ENCODE assay signal across 32 cellular contexts in the genomic region with DNA sequence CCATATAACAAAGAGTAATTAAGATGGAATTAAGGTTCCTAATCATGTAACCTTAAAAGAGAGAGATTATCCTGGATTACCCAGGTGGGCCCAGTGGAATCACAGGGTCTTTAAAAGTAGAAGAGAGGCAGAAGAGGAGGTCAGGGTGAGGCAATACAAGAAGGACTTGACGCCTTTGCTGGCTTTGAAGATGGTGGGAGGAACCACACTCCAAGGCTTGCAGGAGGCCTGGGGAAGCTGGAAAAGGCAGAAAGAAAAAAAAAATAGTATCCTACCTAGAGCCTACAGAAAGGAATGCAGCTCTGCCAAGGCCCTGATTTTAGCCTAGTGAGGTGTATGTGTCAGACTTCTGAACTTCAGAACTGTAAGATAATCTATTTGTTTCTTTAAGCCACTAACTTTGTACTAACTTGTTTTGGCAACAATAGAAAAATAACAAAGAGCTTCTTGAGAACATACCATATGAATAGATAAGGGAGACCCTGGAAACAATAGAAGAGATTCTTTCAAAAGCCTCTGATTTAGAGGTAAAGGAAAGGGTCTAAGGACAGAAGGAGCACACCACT.
"Had no signal": no experiment of that assay in that cellular context is flagged by ENCODE, and none has a peak within 500 bp of the region (broad histone marks: within the 10 kb centered on the region; RNA-seq: fewer than 3 reads in every experiment).

No MANE protein-coding gene starts in this region.

- H3K4me3 Mint-ChIP-seq: activated CD4-positive, alpha-beta memory T cell treated with anti-CD3 and anti-CD28 coated beads for 36 hours; activated CD4-positive, alpha-beta T cell treated with anti-CD3 and anti-CD28 coated beads, Interleukin-2, amount 10 ng/mL, durations not matched to agents 24 days and 14 days; activated naive CD4-positive, alpha-beta T cell treated with anti-CD3 and anti-CD28 coated beads, Interleukin-2, amount 10 ng/mL, durations not matched to agents 7 days and 5 days; activated naive CD8-positive, alpha-beta T cell treated with anti-CD3 and anti-CD28 coated beads, Interleukin-2, amount 10 ng/mL, durations not matched to agents 7 days and 5 days; activated T-helper 1 cell treated with anti-CD3 and anti-CD28 coated beads, Interleukin-12 subunit alpha, Interleukin-12 subunit beta, Interleukin-2, Interleukin-4 antibody, amounts not matched to agents 30 ng/mL and 10 ng/mL and 1 ng/mL, durations not matched to agents 14 hours and 24 hours and 36 hours; stimulated activated memory B cell treated with anti-CD40 and anti-IgM and Interleukin-4, amounts not matched to agents 10 μg/mL and 1 μg/mL and 100 μg/mL, for 72 hours; stimulated activated naive CD8-positive, alpha-beta T cell treated with anti-CD3 and anti-CD28 coated beads, Interleukin-15, amount 100 ng/mL, for 72 hours; T-helper 2 cell treated with Interferon-gamma antibody and Interleukin-4, amounts not matched to agents 5 μg/mL and 100 μg/mL, for 36 hours had no signal

- DNase-seq: activated CD4-positive, alpha-beta memory T cell treated with anti-CD3 and anti-CD28 coated beads for 36 hours; activated CD4-positive, alpha-beta T cell treated with anti-CD3 and anti-CD28 coated beads, Interleukin-2, amount 10 ng/mL, durations not matched to agents 24 days and 14 days; activated CD4-positive, CD25-positive, alpha-beta regulatory T cell treated with anti-CD3 and anti-CD28 coated beads, Interleukin-2, amount 50 U/mL, for 72 hours; activated CD8-positive, alpha-beta memory T cell treated with anti-CD3 and anti-CD28 coated beads, Interleukin-2, amount 50 U/mL, for 4 hours; activated gamma-delta T cell; activated naive CD4-positive, alpha-beta T cell treated with anti-CD3 and anti-CD28 coated beads, Interleukin-2, amount 10 ng/mL, durations not matched to agents 7 days and 5 days; activated naive CD8-positive, alpha-beta T cell treated with anti-CD3 and anti-CD28 coated beads, Interleukin-2, amount 10 ng/mL, durations not matched to agents 7 days and 5 days; activated T-cell treated with anti-CD3 and anti-CD28 coated beads, Interleukin-2, amount 50 U/mL, for 1 hour; brain microvascular endothelial cell; dermis blood vessel endothelial cell; effector CD4-positive, alpha-beta T cell; erythroblast; foreskin fibroblast; heart right ventricle; left lung; lower lobe of right lung; nucleus accumbens; psoas muscle; stimulated activated CD4-positive, alpha-beta T cell treated with anti-CD3 and anti-CD28 coated beads, Interleukin-1b, Interleukin-23, amount 100 ng/mL, for 48 hours; stimulated activated CD4-positive, alpha-beta T cell treated with anti-CD3 and anti-CD28 coated beads, Interleukin-4, amount 100 ng/mL, for 4 hours; stimulated activated CD8-positive, alpha-beta memory T cell treated with anti-CD3 and anti-CD28 coated beads, Interleukin-4, amount 100 ng/mL, for 48 hours; stimulated activated naive CD8-positive, alpha-beta T cell treated with anti-CD3 and anti-CD28 coated beads, Interleukin-15, amount 100 ng/mL, for 72 hours; substantia nigra; T-helper 1 cell; upper lobe of right lung had no signal

- H3K36me3 ChIP-seq: ascending aorta, brain microvascular endothelial cell, heart right ventricle, left lung, lower lobe of right lung, upper lobe of right lung had no signal

- H3K36me3 Mint-ChIP-seq: activated CD4-positive, alpha-beta memory T cell treated with anti-CD3 and anti-CD28 coated beads for 36 hours; activated naive CD4-positive, alpha-beta T cell treated with anti-CD3 and anti-CD28 coated beads, Interleukin-2, amount 10 ng/mL, durations not matched to agents 7 days and 5 days; activated naive CD8-positive, alpha-beta T cell treated with anti-CD3 and anti-CD28 coated beads, Interleukin-2, amount 10 ng/mL, durations not matched to agents 7 days and 5 days; stimulated activated memory B cell treated with anti-CD40 and anti-IgM and Interleukin-4, amounts not matched to agents 10 μg/mL and 1 μg/mL and 100 μg/mL, for 72 hours had no signal

- H3K9ac ChIP-seq: parathyroid adenoma had no signal

- FAIRE-seq: colon had no signal

- H3K27me3 ChIP-seq: ascending aorta, brain microvascular endothelial cell, heart right ventricle, left lung, upper lobe of right lung had no signal

- H3K4me2 ChIP-seq: smooth muscle cell had no signal

- H3K27ac ChIP-seq: ascending aorta, brain microvascular endothelial cell, heart right ventricle, left lung, lower lobe of right lung, parathyroid adenoma, psoas muscle, upper lobe of right lung had no signal

- H3K27me3 Mint-ChIP-seq: activated CD4-positive, alpha-beta memory T cell treated with anti-CD3 and anti-CD28 coated beads for 36 hours; activated CD4-positive, alpha-beta T cell treated with anti-CD3 and anti-CD28 coated beads, Interleukin-2, amount 10 ng/mL, durations not matched to agents 24 days and 14 days; activated naive CD4-positive, alpha-beta T cell treated with anti-CD3 and anti-CD28 coated beads, Interleukin-2, amount 10 ng/mL, durations not matched to agents 7 days and 5 days; activated naive CD8-positive, alpha-beta T cell treated with anti-CD3 and anti-CD28 coated beads, Interleukin-2, amount 10 ng/mL, durations not matched to agents 7 days and 5 days; stimulated activated naive CD8-positive, alpha-beta T cell treated with anti-CD3 and anti-CD28 coated beads, Interleukin-15, amount 100 ng/mL, for 72 hours had no signal

- H3K9me3 Mint-ChIP-seq: activated CD4-positive, alpha-beta memory T cell treated with anti-CD3 and anti-CD28 coated beads for 36 hours; activated CD4-positive, alpha-beta T cell treated with anti-CD3 and anti-CD28 coated beads, Interleukin-2, amount 10 ng/mL, durations not matched to agents 24 days and 14 days; activated naive CD4-positive, alpha-beta T cell treated with anti-CD3 and anti-CD28 coated beads, Interleukin-2, amount 10 ng/mL, durations not matched to agents 7 days and 5 days; activated naive CD8-positive, alpha-beta T cell treated with anti-CD3 and anti-CD28 coated beads, Interleukin-2, amount 10 ng/mL, durations not matched to agents 7 days and 5 days; activated T-helper 1 cell treated with anti-CD3 and anti-CD28 coated beads, Interleukin-12 subunit alpha, Interleukin-12 subunit beta, Interleukin-2, Interleukin-4 antibody, amounts not matched to agents 30 ng/mL and 10 ng/mL and 1 ng/mL, durations not matched to agents 14 hours and 24 hours and 36 hours; stimulated activated memory B cell treated with anti-CD40 and anti-IgM and Interleukin-4, amounts not matched to agents 10 μg/mL and 1 μg/mL and 100 μg/mL, for 72 hours; stimulated activated naive CD8-positive, alpha-beta T cell treated with anti-CD3 and anti-CD28 coated beads, Interleukin-15, amount 100 ng/mL, for 72 hours; T-helper 2 cell treated with Interferon-gamma antibody and Interleukin-4, amounts not matched to agents 5 μg/mL and 100 μg/mL, for 36 hours had no signal

- H2AFZ ChIP-seq: parathyroid adenoma had no signal

- ATAC-seq: heart right ventricle; left lung; lower lobe of right lung; psoas muscle; stimulated activated memory B cell treated with anti-CD40 and anti-IgM and Interleukin-4, amounts not matched to agents 10 μg/mL and 1 μg/mL and 100 μg/mL, for 72 hours; stimulated activated naive CD8-positive, alpha-beta T cell treated with anti-CD3 and anti-CD28 coated beads, Interleukin-15, amount 100 ng/mL, for 72 hours; upper lobe of right lung had no signal

- H3K79me2 ChIP-seq: parathyroid adenoma had no signal

- H3K4me1 ChIP-seq: ascending aorta, left lung, lower lobe of right lung, parathyroid adenoma, psoas muscle, upper lobe of right lung had no signal

- H3K9me3 ChIP-seq: ascending aorta, heart right ventricle, left lung, lower lobe of right lung, psoas muscle, upper lobe of right lung had no signal

- H3K4me3 ChIP-seq: ascending aorta, heart right ventricle, left lung, lower lobe of right lung, psoas muscle, smooth muscle cell, upper lobe of right lung had no signal

- H3K27ac Mint-ChIP-seq: activated CD4-positive, alpha-beta memory T cell treated with anti-CD3 and anti-CD28 coated beads for 36 hours; activated CD4-positive, alpha-beta T cell treated with anti-CD3 and anti-CD28 coated beads, Interleukin-2, amount 10 ng/mL, durations not matched to agents 24 days and 14 days; activated naive CD4-positive, alpha-beta T cell treated with anti-CD3 and anti-CD28 coated beads, Interleukin-2, amount 10 ng/mL, durations not matched to agents 7 days and 5 days; activated naive CD8-positive, alpha-beta T cell treated with anti-CD3 and anti-CD28 coated beads, Interleukin-2, amount 10 ng/mL, durations not matched to agents 7 days and 5 days; activated T-helper 1 cell treated with anti-CD3 and anti-CD28 coated beads, Interleukin-12 subunit alpha, Interleukin-12 subunit beta, Interleukin-2, Interleukin-4 antibody, amounts not matched to agents 30 ng/mL and 10 ng/mL and 1 ng/mL, durations not matched to agents 14 hours and 24 hours and 36 hours; stimulated activated memory B cell treated with anti-CD40 and anti-IgM and Interleukin-4, amounts not matched to agents 10 μg/mL and 1 μg/mL and 100 μg/mL, for 72 hours; T-helper 2 cell treated with Interferon-gamma antibody and Interleukin-4, amounts not matched to agents 5 μg/mL and 100 μg/mL, for 36 hours had no signal

- H3K4me1 Mint-ChIP-seq: activated CD4-positive, alpha-beta T cell treated with anti-CD3 and anti-CD28 coated beads, Interleukin-2, amount 10 ng/mL, durations not matched to agents 24 days and 14 days; activated naive CD4-positive, alpha-beta T cell treated with anti-CD3 and anti-CD28 coated beads, Interleukin-2, amount 10 ng/mL, durations not matched to agents 7 days and 5 days; activated naive CD8-positive, alpha-beta T cell treated with anti-CD3 and anti-CD28 coated beads, Interleukin-2, amount 10 ng/mL, durations not matched to agents 7 days and 5 days; stimulated activated memory B cell treated with anti-CD40 and anti-IgM and Interleukin-4, amounts not matched to agents 10 μg/mL and 1 μg/mL and 100 μg/mL, for 72 hours; stimulated activated naive CD8-positive, alpha-beta T cell treated with anti-CD3 and anti-CD28 coated beads, Interleukin-15, amount 100 ng/mL, for 72 hours had no signal
